Comparison of ENCODE assay signal across 23 cellular contexts in the genomic region with DNA sequence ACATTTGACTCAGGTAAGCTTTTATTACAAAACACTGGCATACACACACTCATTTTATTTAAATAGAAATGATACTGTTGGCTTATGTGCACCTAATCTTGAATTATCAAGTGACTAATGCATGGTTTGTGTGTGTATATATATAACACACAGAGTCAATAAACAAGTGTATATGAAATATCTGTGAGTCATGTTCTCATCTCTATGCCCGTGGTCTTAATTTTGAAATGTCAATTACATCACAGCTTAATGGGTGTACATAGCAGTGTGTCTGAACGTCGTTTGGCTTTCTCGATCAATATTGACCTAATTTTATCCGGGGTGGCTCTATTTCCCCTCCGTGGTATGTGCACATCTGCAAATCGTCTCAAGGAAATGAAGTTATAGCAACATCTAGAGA.
"Had no signal": no experiment of that assay in that cellular context is flagged by ENCODE, and none has a peak within 500 bp of the region (broad histone marks: within the 10 kb centered on the region; RNA-seq: fewer than 3 reads in every experiment).

No MANE protein-coding gene starts in this region.

- H3K4me1 Mint-ChIP-seq: activated naive CD4-positive, alpha-beta T cell treated with anti-CD3 and anti-CD28 coated beads, Interleukin-2, amount 10 ng/mL, durations not matched to agents 7 days and 5 days; WTC11 had no signal

- H3K27me3 ChIP-seq: cardiac muscle cell, gastrocnemius medialis, pancreas, right atrium auricular region, upper lobe of left lung had no signal

- H3K4me1 ChIP-seq: esophagus muscularis mucosa, gastrocnemius medialis, pancreas, psoas muscle, right atrium auricular region, upper lobe of left lung had no signal

- H3K4me3 ChIP-seq: cardiac muscle cell, esophagus muscularis mucosa, gastrocnemius medialis, pancreas, psoas muscle, right atrium auricular region, upper lobe of left lung had no signal

- DNase-seq: activated CD4-positive, alpha-beta T cell treated with anti-CD3 and anti-CD28 coated beads, Interleukin-2, amount 50 U/mL, for 4 hours; activated CD8-positive, alpha-beta memory T cell treated with anti-CD3 and anti-CD28 coated beads for 24 hours; activated CD8-positive, alpha-beta memory T cell treated with anti-CD3 and anti-CD28 coated beads, Interleukin-2, amount 50 U/mL, for 48 hours; activated naive CD4-positive, alpha-beta T cell treated with anti-CD3 and anti-CD28 coated beads, Interleukin-2, amount 10 ng/mL, durations not matched to agents 7 days and 5 days; activated T-cell treated with anti-CD3 and anti-CD28 coated beads, Interleukin-2, amount 50 U/mL, for 4 hours; amygdala; gastrocnemius medialis; head of caudate nucleus; hypothalamus; islet precursor cell; left cardiac atrium; pancreas; psoas muscle; stimulated activated CD4-positive, alpha-beta T cell treated with anti-CD3 and anti-CD28 coated beads, Interleukin-4, amount 100 ng/mL, for 24 hours; stimulated activated naive CD4-positive, alpha-beta T cell treated with Interleukin-2 at 50 U/mL for 16 hours; T1000; upper lobe of left lung had no signal

- ATAC-seq: activated T-cell treated with anti-CD3 and anti-CD28 coated beads, Interleukin-2, amount 50 U/mL, for 4 hours; gastrocnemius medialis; left cardiac atrium; pancreas; psoas muscle; WTC11 had no signal

- H3K27me3 Mint-ChIP-seq: activated naive CD4-positive, alpha-beta T cell treated with anti-CD3 and anti-CD28 coated beads, Interleukin-2, amount 10 ng/mL, durations not matched to agents 7 days and 5 days had no signal

- H3K27ac Mint-ChIP-seq: activated naive CD4-positive, alpha-beta T cell treated with anti-CD3 and anti-CD28 coated beads, Interleukin-2, amount 10 ng/mL, durations not matched to agents 7 days and 5 days; WTC11 had no signal

- H3K9me3 ChIP-seq: gastrocnemius medialis, neutrophil, pancreas, psoas muscle, right atrium auricular region, upper lobe of left lung had no signal

- H3K4me3 Mint-ChIP-seq: activated naive CD4-positive, alpha-beta T cell treated with anti-CD3 and anti-CD28 coated beads, Interleukin-2, amount 10 ng/mL, durations not matched to agents 7 days and 5 days; activated T-cell treated with anti-CD3 and anti-CD28 coated beads, Interleukin-2, amount 50 U/mL, for 4 hours; nephron; WTC11 had no signal

- H3K27ac ChIP-seq: cardiac muscle cell, esophagus muscularis mucosa, gastrocnemius medialis, neutrophil, pancreas, psoas muscle, right atrium auricular region, upper lobe of left lung had no signal

- H3K36me3 Mint-ChIP-seq: activated naive CD4-positive, alpha-beta T cell treated with anti-CD3 and anti-CD28 coated beads, Interleukin-2, amount 10 ng/mL, durations not matched to agents 7 days and 5 days; WTC11 had no signal

- H3K9me3 Mint-ChIP-seq: WTC11 had no signal

- FAIRE-seq: pancreas had no signal

- H3K36me3 ChIP-seq: cardiac muscle cell, esophagus muscularis mucosa, gastrocnemius medialis, neutrophil, pancreas, right atrium auricular region, upper lobe of left lung had no signal
